ENCODE assay signal across 1 cellular context in the genomic region with DNA sequence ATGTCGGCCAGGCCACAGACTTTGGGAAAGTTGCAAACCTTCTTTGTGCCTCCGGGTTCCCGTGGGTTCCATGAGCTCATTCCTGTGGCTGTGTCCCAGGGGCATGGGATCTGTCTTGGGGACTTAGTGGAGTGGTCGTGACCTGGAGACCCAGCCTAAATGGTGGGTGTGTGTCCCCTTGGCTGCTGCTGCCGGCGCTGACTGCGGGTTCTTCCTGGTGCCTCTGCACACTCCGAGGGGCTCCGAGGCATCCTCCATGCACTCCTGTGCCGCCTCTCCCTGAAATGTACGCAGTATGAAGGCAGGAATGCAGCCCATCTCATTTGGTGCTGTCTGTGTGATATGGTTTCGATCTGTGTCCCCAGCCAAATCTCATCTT.
TF ChIP-seq lines count a peak whose summit lies in the region.

No MANE protein-coding gene starts in this region.

TF ChIP-seq in H1, 55 proteins besides CTCF, POLR2A, EP300 and RAD21:
- no peak for TF ChIP-seq SIN3A (conservative IDR thresholded peaks at IDR 0.05 in 1 of 2, IDR thresholded peaks at IDR 0.05 in 1 of 2; ENCODE audit: low read depth in 1 of 2, low read length in 2 of 2)
